In the genomic region with DNA sequence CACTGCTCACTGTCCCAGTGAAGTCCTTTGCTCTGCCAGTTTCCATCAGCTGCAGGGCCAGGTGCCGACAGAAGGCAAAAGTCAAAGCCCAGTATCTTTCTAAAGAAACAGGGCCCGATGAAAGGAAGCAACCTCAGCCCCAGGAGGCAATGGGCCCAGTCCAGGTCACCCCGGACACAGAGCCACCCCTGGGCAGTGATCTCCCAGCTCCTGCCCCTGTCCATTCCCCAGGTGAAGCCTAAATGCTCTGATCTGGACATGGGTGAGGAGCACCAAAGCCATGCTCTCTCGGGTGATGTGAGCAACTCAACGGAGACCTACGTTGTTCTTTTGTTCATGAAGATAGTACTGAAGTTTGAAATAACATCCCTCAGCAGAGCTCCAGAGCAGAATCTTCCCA, we compare ENCODE assay signal across 16 cellular contexts.
A peak's percentile ranks its signal among the peaks of the same experiment; 100 is the strongest.
DNase-seq lines count a peak whose midpoint lies in the region; ATAC-seq and TF ChIP-seq lines count a peak whose summit lies in the region.
"Had no signal": no experiment of that assay in that cellular context is flagged by ENCODE, and none has a peak within 500 bp of the region (broad histone marks: within the 10 kb centered on the region; RNA-seq: fewer than 3 reads in every experiment).

No MANE protein-coding gene starts in this region.

- peak; percentile 4 for ATAC-seq in GM21786 (IDR thresholded peaks at IDR 0.05; ENCODE audit: unreplicated experiment)
- ATAC-seq in activated naive CD8-positive, alpha-beta T cell treated with anti-CD3 and anti-CD28 coated beads, Interleukin-2, amount 50 U/mL, for 24 hours = no peak
- ATAC-seq: Right ventricle myocardium inferior had no signal

- H3K4me1 ChIP-seq in BLaER1 treated with 17β-estradiol and CSF1 and Interleukin-3, amounts not matched to agents 10 nM and 100 nM = peaks cover 36 to 53% (median 48%) of the 10 kb centered on the region in 10 experiments
- H3K4me1 ChIP-seq in neuronal stem cell (ENCODE audit: control insufficient read depth in 2 of 2, insufficient read depth in 1 of 2, low read depth in 1 of 2, low read length in 2 of 2) = peaks cover 0 to 1% of the 10 kb centered on the region in 2 donors
- H3K4me1 ChIP-seq in breast epithelium = no peaks in the 10 kb centered on the region

- TF ChIP-seq CTCF in breast epithelium (IDR thresholded peaks at IDR 0.05) = no peak

- H3K4me3 Mint-ChIP-seq in activated naive CD8-positive, alpha-beta T cell treated with anti-CD3 and anti-CD28 coated beads, Interleukin-2, amount 50 U/mL, for 24 hours = no peak overlapping the region

- peak overlapping the region; percentile 71 to 90 (median 81) for H3K4me2 ChIP-seq in BLaER1 treated with 17β-estradiol and CSF1 and Interleukin-3, amounts not matched to agents 10 nM and 100 nM
- H3K4me2 ChIP-seq in neuronal stem cell (ENCODE audit: insufficient read depth, low read length, poor library complexity, severe bottlenecking) = no peak overlapping the region

- H2BK12ac ChIP-seq in neuronal stem cell (ENCODE audit: low read length) = no peak overlapping the region

- H2BK5ac ChIP-seq in neuronal stem cell (ENCODE audit: low read length) = peak overlapping the region; percentile 76

- no peak for TF ChIP-seq POLR2A in breast epithelium (IDR thresholded peaks at IDR 0.05)

- H3K79me1 ChIP-seq in neuronal stem cell (ENCODE audit: low read depth, low read length) = peaks cover 22% of the 10 kb centered on the region

- H3K36me3 ChIP-seq in BLaER1 treated with 17β-estradiol and CSF1 and Interleukin-3, amounts not matched to agents 10 nM and 100 nM = peaks cover 3 to 38% (median 21%) of the 10 kb centered on the region in 11 experiments; a peak in 14 of 22 replicates
- H3K36me3 ChIP-seq in neuronal stem cell (replicated peaks in 1 of 2; ENCODE audit: control insufficient read depth in 2 of 2, insufficient read depth in 2 of 2, low read length in 2 of 2) (peaks cover 2 to 13% of the 10 kb centered on the region in 2 donors), breast epithelium (no peaks in the 10 kb centered on the region)

- no peak for DNase-seq in activated naive CD8-positive, alpha-beta T cell treated with anti-CD3 and anti-CD28 coated beads, Interleukin-2, amount 50 U/mL, for 24 hours
- DNase-seq in neuronal stem cell (ENCODE audit: low spot score) = no peak
- no peak for DNase-seq in NCI-H524 treated with DMSO at 0.1 percent for 48 hours (lab: John Stamatoyannopoulos, UW)
- DNase-seq in breast epithelium (ENCODE audit: low spot score in 2 of 2) = no peak
- no peak for DNase-seq in OCI-M1 (lab: John Stamatoyannopoulos, UW)
- DNase-seq: activated CD4-positive, CD25-positive, alpha-beta regulatory T cell; activated naive CD4-positive, alpha-beta T cell treated with anti-CD3 and anti-CD28 coated beads, Interleukin-2, amount 50 U/mL, for 16 hours; EL; HCEC 1CT; NCI-H2081 treated with DMSO at 0.1 percent for 48 hours; NCI-H524; stimulated activated naive CD4-positive, alpha-beta T cell had no signal

- H2AK5ac ChIP-seq in neuronal stem cell (ENCODE audit: low read depth, low read length) = no peak overlapping the region

- H3K4me1 Mint-ChIP-seq in activated naive CD8-positive, alpha-beta T cell treated with anti-CD3 and anti-CD28 coated beads, Interleukin-2, amount 50 U/mL, for 24 hours = peaks cover 36% of the 10 kb centered on the region

- no peak overlapping the region for H3K14ac ChIP-seq in neuronal stem cell (ENCODE audit: low read length)

- H3K18ac ChIP-seq in neuronal stem cell (ENCODE audit: low read length) = no peak overlapping the region

- H2BK15ac ChIP-seq in neuronal stem cell (ENCODE audit: low read length) = no peak overlapping the region

- no peak overlapping the region for H3K4ac ChIP-seq in neuronal stem cell (ENCODE audit: low read length)

- intact Hi-C loops in breast epithelium (cut with DNase I; ENCODE audit: low total_unique reads) = loop anchor here (5.0 kb wide), 2 partner anchors 42 to 428 kb away; no protein-coding TSS in a partner anchor

- peak overlapping the region in 2 of 11 experiments; percentile 28 to 30; a peak in 1 of 22 replicates for H3K9ac ChIP-seq in BLaER1 treated with 17β-estradiol and CSF1 and Interleukin-3, amounts not matched to agents 10 nM and 100 nM
- H3K9ac ChIP-seq in neuronal stem cell (ENCODE audit: low read depth, low read length, poor library complexity) = no peak overlapping the region

- H3K27ac ChIP-seq in BLaER1 treated with 17β-estradiol and CSF1 and Interleukin-3, amounts not matched to agents 10 nM and 100 nM = no peak overlapping the region
- no peak overlapping the region for H3K27ac ChIP-seq in neuronal stem cell (replicated peaks; ENCODE audit: low read length)
- H3K27ac ChIP-seq in breast epithelium = no peak overlapping the region

- no CpG with 5 or more reads among the region's 6 CpGs for WGBS in neuronal stem cell (ENCODE audit: extremely low coverage in 2 of 2, insufficient read length in 2 of 2, insufficient replicate concordance in 1 of 2), 2 donors

- no peaks in the 10 kb centered on the region for H3K9me3 Mint-ChIP-seq in activated naive CD8-positive, alpha-beta T cell treated with anti-CD3 and anti-CD28 coated beads, Interleukin-2, amount 50 U/mL, for 24 hours

- H3K27me3 ChIP-seq in BLaER1 treated with 17β-estradiol and CSF1 and Interleukin-3, amounts not matched to agents 10 nM and 100 nM = peaks cover 0 to 18% (median 5%) of the 10 kb centered on the region in 11 experiments; a peak in 9 of 22 replicates
- H3K27me3 ChIP-seq in neuronal stem cell (ENCODE audit: control insufficient read depth in 3 of 3, insufficient read depth in 3 of 3, low read depth in 1 of 3, low read length in 3 of 3) = no peaks in the 10 kb centered on the region
- H3K27me3 ChIP-seq in breast epithelium = no peaks in the 10 kb centered on the region

- 0 out of 22 replicates have a peak, but pooled peaks cover 0 to 5% (median 0%) of the 10 kb centered on the region in 11 experiments for H3K9me3 ChIP-seq in BLaER1 treated with 17β-estradiol and CSF1 and Interleukin-3, amounts not matched to agents 10 nM and 100 nM (replicated peaks in 1 of 11)
- H3K9me3 ChIP-seq in neuronal stem cell (replicated peaks in 1 of 2; ENCODE audit: control insufficient read depth in 2 of 2, insufficient read depth in 1 of 2, low read depth in 1 of 2, low read length in 2 of 2) (peaks cover 0 to 11% of the 10 kb centered on the region in 2 donors), breast epithelium (no peaks in the 10 kb centered on the region)

- no peak overlapping the region for H4K8ac ChIP-seq in neuronal stem cell (ENCODE audit: low read depth, low read length)

- H3K4me3 ChIP-seq in BLaER1 treated with 17β-estradiol and CSF1 and Interleukin-3, amounts not matched to agents 10 nM and 100 nM = no peak overlapping the region
- H3K4me3 ChIP-seq in neuronal stem cell (ENCODE audit: low read length in 2 of 2) (no peak overlapping the region), breast epithelium (no peak overlapping the region)

- peaks cover 72 to 95% (median 82%) of the 10 kb centered on the region in 11 experiments for H4K20me1 ChIP-seq in BLaER1 treated with 17β-estradiol and CSF1 and Interleukin-3, amounts not matched to agents 10 nM and 100 nM

- peaks cover 26% of the 10 kb centered on the region for H3K36me3 Mint-ChIP-seq in activated naive CD8-positive, alpha-beta T cell treated with anti-CD3 and anti-CD28 coated beads, Interleukin-2, amount 50 U/mL, for 24 hours (ENCODE audit: low read depth)

- H3K27me3 Mint-ChIP-seq in activated naive CD8-positive, alpha-beta T cell treated with anti-CD3 and anti-CD28 coated beads, Interleukin-2, amount 50 U/mL, for 24 hours = no peaks in the 10 kb centered on the region
- H3K27me3 Mint-ChIP-seq: T-cell had no signal

- H3K27ac Mint-ChIP-seq in activated naive CD8-positive, alpha-beta T cell treated with anti-CD3 and anti-CD28 coated beads, Interleukin-2, amount 50 U/mL, for 24 hours = peak overlapping the region; percentile 28

- no peak overlapping the region for H3K23ac ChIP-seq in neuronal stem cell (ENCODE audit: low read depth, low read length, poor library complexity)

- no peak overlapping the region for H4K91ac ChIP-seq in neuronal stem cell (ENCODE audit: low read depth, low read length, poor library complexity)

- H2AFZ ChIP-seq in neuronal stem cell (ENCODE audit: low read length) = no peak overlapping the region

- H2BK120ac ChIP-seq in neuronal stem cell (ENCODE audit: low read depth, low read length) = no peak overlapping the region
